1 cellular context compared by ENCODE assay signal in genomic region chr11:44235765-44236201, GRCh38.
TF ChIP-seq lines count a peak whose summit lies in the region.

No MANE protein-coding gene starts in this region.

TF ChIP-seq in H1, 55 proteins besides CTCF, POLR2A, EP300 and RAD21 (continued from another document):
- TF ChIP-seq CBX5 (IDR thresholded peaks at IDR 0.05; ENCODE audit: low read depth, low read length) (no peak), HDAC6 (IDR thresholded peaks at IDR 0.05; ENCODE audit: low read depth, low read length) (no peak)
